ENCODE assay signal across 21 cellular contexts in genomic region chr1:32194984-32195383, GRCh38. TPM values are rescaled to one million over a fixed set of nuclear protein-coding genes. Genes with fewer than 3 reads are reported as not detected.
DNase-seq lines count a peak whose midpoint lies in the region; ATAC-seq, FAIRE-seq and TF ChIP-seq lines count a peak whose summit lies in the region.
"Had no signal": no experiment of that assay in that cellular context is flagged by ENCODE, and none has a peak within 500 bp of the region (broad histone marks: within the 10 kb centered on the region; RNA-seq: fewer than 3 reads in every experiment).

No MANE protein-coding gene starts in this region.

- H3K27ac Mint-ChIP-seq in activated CD8-positive, alpha-beta memory T cell treated with anti-CD3 and anti-CD28 coated beads, Interleukin-2, amount 10 ng/mL, durations not matched to agents 7 days and 5 days, result peak overlapping the region; percentile 17
- H3K27ac Mint-ChIP-seq in stimulated activated naive B cell treated with anti-CD40 and anti-IgM and Interleukin-4, amounts not matched to agents 10 μg/mL and 1 μg/mL and 100 μg/mL, for 72 hours, result peak overlapping the region; percentile 73
- H3K27ac Mint-ChIP-seq: GM23338 had no signal

- H3K4me1 ChIP-seq in GM12878 (ENCODE audit: control insufficient read depth, insufficient read depth, low read length), result peaks cover 8% of the 10 kb centered on the region

- H3K4me3 Mint-ChIP-seq in activated CD8-positive, alpha-beta memory T cell treated with anti-CD3 and anti-CD28 coated beads, Interleukin-2, amount 10 ng/mL, durations not matched to agents 7 days and 5 days, result no peak overlapping the region
- H3K4me3 Mint-ChIP-seq in stimulated activated naive B cell treated with anti-CD40 and anti-IgM and Interleukin-4, amounts not matched to agents 10 μg/mL and 1 μg/mL and 100 μg/mL, for 72 hours, result no peak overlapping the region
- H3K4me3 Mint-ChIP-seq: GM23338 had no signal

- no peak for DNase-seq in activated CD8-positive, alpha-beta memory T cell treated with anti-CD3 and anti-CD28 coated beads, Interleukin-2, amount 10 ng/mL, durations not matched to agents 7 days and 5 days
- no peak for DNase-seq in activated CD8-positive, alpha-beta memory T cell treated with anti-CD3 and anti-CD28 coated beads, Interleukin-2, amount 50 U/mL, for 48 hours
- DNase-seq in H7 (peak; percentile 22), GM12878 (ENCODE audit: low read depth, low spot score) (no peak), AML-193 (lab: John Stamatoyannopoulos, UW) (no peak)
- no peak for DNase-seq in stimulated activated naive B cell treated with anti-CD40 and anti-IgM and Interleukin-4, amounts not matched to agents 10 μg/mL and 1 μg/mL and 100 μg/mL, for 72 hours
- DNase-seq: KBM-7, NCI-H1105 treated with DMSO at 0.1 percent for 48 hours, NCI-H1694, NCI-H2081 treated with DMSO at 0.1 percent for 48 hours, NCI-H446 treated with DMSO at 0.1 percent for 48 hours, NCI-H69, Right ventricle myocardium superior had no signal

- intact Hi-C loops in GM12878 (cut with micrococcal nuclease; ENCODE audit: unreplicated experiment), result no loop called here

- H3K9ac ChIP-seq in GM12878 (ENCODE audit: control insufficient read depth, insufficient read depth, low read length), result no peak overlapping the region

- H3K4me3 ChIP-seq in H7 (ENCODE audit: insufficient read depth, low read depth, low read length) (no peak overlapping the region), GM12878 (no peak overlapping the region)
- H3K4me3 ChIP-seq: GM23338, SK-N-MC had no signal

- BruUV-seq in GM12878 (replicated peaks; lab: Mats Ljungman, UMichigan), result no TSS peak

- in situ Hi-C loops in GM12878 (cut with MboI), result no loop called here

- no peak overlapping the region for H3K27ac ChIP-seq in GM12878 (ENCODE audit: control insufficient read depth, insufficient read depth)
- H3K27ac ChIP-seq: C4-2B, SK-N-MC had no signal

- SMC1A ChIA-PET in GM12878 (lab: Charles Lee; ENCODE audit: uncharacterized antibody, unreplicated experiment), result no interaction called here

- POLR2A ChIA-PET in GM12878 (lab: Charles Lee), result no interaction called here

- H3K36me3 ChIP-seq in H7 (replicated peaks; ENCODE audit: control insufficient read depth, insufficient read depth, low read length), result peaks cover 57% of the 10 kb centered on the region
- H3K36me3 ChIP-seq in GM12878 (ENCODE audit: control insufficient read depth in 2 of 2, insufficient read depth in 2 of 2, low read length in 1 of 2), result peaks cover 49 to 56% of the 10 kb centered on the region in 2 experiments

- peaks cover 68% of the 10 kb centered on the region for H3K4me1 Mint-ChIP-seq in activated CD8-positive, alpha-beta memory T cell treated with anti-CD3 and anti-CD28 coated beads, Interleukin-2, amount 10 ng/mL, durations not matched to agents 7 days and 5 days
- peaks cover 31 to 39% of the 10 kb centered on the region in 2 donors for H3K4me1 Mint-ChIP-seq in stimulated activated naive B cell treated with anti-CD40 and anti-IgM and Interleukin-4, amounts not matched to agents 10 μg/mL and 1 μg/mL and 100 μg/mL, for 72 hours

- H3K27me3 ChIP-seq in H7 (ENCODE audit: control insufficient read depth, insufficient read depth, low read length) (no peaks in the 10 kb centered on the region), GM12878 (replicated peaks in 1 of 2; ENCODE audit: control insufficient read depth in 2 of 2, insufficient read depth in 2 of 2, low read length in 1 of 2) (no peaks in the 10 kb centered on the region)

- H4K20me1 ChIP-seq in GM12878 (ENCODE audit: control insufficient read depth, insufficient read depth), result no peaks in the 10 kb centered on the region

- peaks cover 63% of the 10 kb centered on the region for H3K36me3 Mint-ChIP-seq in activated CD8-positive, alpha-beta memory T cell treated with anti-CD3 and anti-CD28 coated beads, Interleukin-2, amount 10 ng/mL, durations not matched to agents 7 days and 5 days
- peaks cover 55 to 67% of the 10 kb centered on the region in 2 donors for H3K36me3 Mint-ChIP-seq in stimulated activated naive B cell treated with anti-CD40 and anti-IgM and Interleukin-4, amounts not matched to agents 10 μg/mL and 1 μg/mL and 100 μg/mL, for 72 hours

- H3K9me3 ChIP-seq in GM12878 (replicated peaks; ENCODE audit: control insufficient read depth, insufficient read depth, low read length), result no peaks in the 10 kb centered on the region

- 97% methylated on average over 6 of the region's 6 CpGs for WGBS in GM12878 (ENCODE audit: insufficient coverage, insufficient replicate concordance, low lambda C conversion rate, missing lambda C conversion rate)

- no peak for TF ChIP-seq CTCF in GM12878 (IDR thresholded peaks at IDR 0.05 in 2 of 3, conservative IDR thresholded peaks at IDR 0.05 in 1 of 3; ENCODE audit: control insufficient read depth in 2 of 3, extremely low read depth in 1 of 3, insufficient read depth in 1 of 3, low read depth in 3 of 3, low read length in 3 of 3)

- no peak for FAIRE-seq in GM12878 (lab: Jason Lieb, UNC)
- FAIRE-seq: A204.1, D721Med, RCC 7860 had no signal

- no peaks in the 10 kb centered on the region for H3K27me3 Mint-ChIP-seq in activated CD8-positive, alpha-beta memory T cell treated with anti-CD3 and anti-CD28 coated beads, Interleukin-2, amount 10 ng/mL, durations not matched to agents 7 days and 5 days
- no peaks in the 10 kb centered on the region for H3K27me3 Mint-ChIP-seq in stimulated activated naive B cell treated with anti-CD40 and anti-IgM and Interleukin-4, amounts not matched to agents 10 μg/mL and 1 μg/mL and 100 μg/mL, for 72 hours

- no peaks in the 10 kb centered on the region for H3K9me3 Mint-ChIP-seq in activated CD8-positive, alpha-beta memory T cell treated with anti-CD3 and anti-CD28 coated beads, Interleukin-2, amount 10 ng/mL, durations not matched to agents 7 days and 5 days (ENCODE audit: low read depth)
- no peaks in the 10 kb centered on the region for H3K9me3 Mint-ChIP-seq in stimulated activated naive B cell treated with anti-CD40 and anti-IgM and Interleukin-4, amounts not matched to agents 10 μg/mL and 1 μg/mL and 100 μg/mL, for 72 hours
- H3K9me3 Mint-ChIP-seq: GM23338 had no signal

- RAD21 ChIA-PET in GM12878 (lab: Charles Lee; ENCODE audit: unreplicated experiment), result no interaction called here

- H3K4me2 ChIP-seq in GM12878 (ENCODE audit: control insufficient read depth, insufficient read depth), result no peak overlapping the region
- H3K4me2 ChIP-seq: GM23338 had no signal

- no peak for TF ChIP-seq EP300 in GM12878 (IDR thresholded peaks at IDR 0.05; ENCODE audit: borderline replicate concordance in 1 of 2, control insufficient read depth in 1 of 2, low read depth in 2 of 2, low read length in 2 of 2)

- no peak for ATAC-seq in activated CD8-positive, alpha-beta memory T cell treated with anti-CD3 and anti-CD28 coated beads, Interleukin-2, amount 10 ng/mL, durations not matched to agents 7 days and 5 days
- ATAC-seq in GM12878, result no peak
- no peak for ATAC-seq in stimulated activated naive B cell treated with anti-CD40 and anti-IgM and Interleukin-4, amounts not matched to agents 10 μg/mL and 1 μg/mL and 100 μg/mL, for 72 hours (replicated peaks)
- ATAC-seq in GM18873 (IDR thresholded peaks at IDR 0.05; ENCODE audit: low FRiP score, unreplicated experiment), result no peak
- ATAC-seq: GM23338, HCT116 had no signal

- TF ChIP-seq POLR2A in GM12878 (IDR thresholded peaks at IDR 0.05; ENCODE audit: low read depth, low read length), result 0 out of 2 replicates have a peak, but pooled peaks have one; percentile 29

- TF ChIP-seq RAD21 in GM12878 (IDR thresholded peaks at IDR 0.05; ENCODE audit: insufficient read depth, low read depth, low read length), result no peak

- CTCF ChIA-PET in activated CD8-positive, alpha-beta memory T cell treated with anti-CD3 and anti-CD28 coated beads, Interleukin-2, amount 10 ng/mL, durations not matched to agents 7 days and 5 days (lab: Charles Lee), result interaction anchor here (0.8 to 1.7 kb wide), 7 partner anchors 9 to 97 kb away, joined by 3 to 6 read pairs (median 3); partner anchors contain the start of genes HDAC1, IQCC and TXLNA
- CTCF ChIA-PET in GM12878 (lab: Yijun Ruan, JAX), result no interaction called here

- H3K79me2 ChIP-seq in GM12878 (ENCODE audit: control insufficient read depth, insufficient read depth, low read length), result no peaks in the 10 kb centered on the region; the same call in none of the 2 replicates

- H2AFZ ChIP-seq in GM12878 (ENCODE audit: control insufficient read depth, low read depth, low read length), result no peak overlapping the region
- H2AFZ ChIP-seq: GM23338 had no signal

RNA-seq across cellular contexts. Expression of gene CCDC28B, which starts 5.4 kb away (rescaled TPM):
- 10 to 100 TPM; 33.0 to 43.3 TPM for total RNA-seq in activated CD8-positive, alpha-beta memory T cell treated with anti-CD3 and anti-CD28 coated beads, Interleukin-2, amount 10 ng/mL, durations not matched to agents 7 days and 5 days
- 56.0 and 57.8 TPM in 2 replicates for total RNA-seq in H7 (2014; rRNA removed; shearing (Covaris generic))
- 43.6 and 44.7 TPM in 2 replicates for total RNA-seq in GM12878 (2013; cell fraction: nucleolus; rRNA removed)
- total RNA-seq in GM12878 (2014; rRNA removed) (95.9 and 101 TPM in 2 replicates), GM12878 (2014; rRNA removed; fragmentation: Illumina TruSeq; extraction: Trizol) (57.3 and 66.2 TPM in 2 replicates), GM12878 (2021) (87.1 and 89.7 TPM in 2 replicates)
- 25.9 TPM for polyA plus RNA-seq in GM12878 (2011; ENCODE audit: low read depth)
- polyA plus RNA-seq in GM12878 (2011; rRNA removed) (66.2 and 91.5 TPM in 2 replicates), GM12878 (2014; fragmentation: Illumina TruSeq; extraction: Trizol) (14.2 and 48.9 TPM in 2 replicates), GM12878 (2014; fragmentation: Nextera tagmentation; extraction: Ambion mirVana) (10 to 100 TPM; 10.5 to 29.8 TPM), GM12878 (2014; rRNA removed) (102 and 111 TPM in 2 replicates), GM12878 (2016; fragmentation: Nextera tagmentation; extraction: Ambion mirVana) (100 to 1,000 TPM; 127 to 135 TPM)
- polyA plus RNA-seq in GM12878 (2011; cell fraction: cytosol; rRNA removed), result 150 and 206 TPM in 2 replicates
- 89.4 and 110 TPM in 2 replicates for polyA plus RNA-seq in GM12878 (2011; cell fraction: nucleus; rRNA removed)
- polyA plus RNA-seq in GM12878 (2012), result 67.5 and 79.9 TPM in 2 replicates
- polyA minus RNA-seq in GM12878 (2011; rRNA and poly(A)+ RNA removed), result 32.7 and 85.5 TPM in 2 replicates
- polyA minus RNA-seq in GM12878 (2011; cell fraction: cytosol; rRNA and poly(A)+ RNA removed), result 30.9 and 31.1 TPM in 2 replicates
- polyA minus RNA-seq in GM12878 (2011; cell fraction: nucleus; rRNA and poly(A)+ RNA removed), result 16.8 and 33.4 TPM in 2 replicates

RNA-seq across cellular contexts. Expression of gene IQCC, which starts 10.5 kb away (rescaled TPM):
- total RNA-seq in activated CD8-positive, alpha-beta memory T cell treated with anti-CD3 and anti-CD28 coated beads, Interleukin-2, amount 10 ng/mL, durations not matched to agents 7 days and 5 days, result 1 to 10 TPM; 5.4 to 7.2 TPM
- total RNA-seq in H7 (2014; rRNA removed; shearing (Covaris generic)), result 8.3 and 8.7 TPM in 2 replicates
- total RNA-seq in GM12878 (2013; cell fraction: nucleolus; rRNA removed), result 7.0 and 8.8 TPM in 2 replicates
- total RNA-seq in GM12878 (2014; rRNA removed) (5.1 and 5.2 TPM in 2 replicates), GM12878 (2014; rRNA removed; fragmentation: Illumina TruSeq; extraction: Trizol) (5.3 and 5.6 TPM in 2 replicates), GM12878 (2021) (2.9 and 3.3 TPM in 2 replicates)
- polyA plus RNA-seq in GM12878 (2011; ENCODE audit: low read depth), result 1.0 TPM
- polyA plus RNA-seq in GM12878 (2011; rRNA removed) (3.1 and 4.1 TPM in 2 replicates), GM12878 (2014; fragmentation: Illumina TruSeq; extraction: Trizol) (6.8 and 7.5 TPM in 2 replicates), GM12878 (2014; fragmentation: Nextera tagmentation; extraction: Ambion mirVana) (1 to 10 TPM; 2.1 to 3.8 TPM), GM12878 (2014; rRNA removed) (5.5 and 6.4 TPM in 2 replicates), GM12878 (2016; fragmentation: Nextera tagmentation; extraction: Ambion mirVana) (1 to 10 TPM; 4.8 to 5.1 TPM)
- 3.7 and 5.7 TPM in 2 replicates for polyA plus RNA-seq in GM12878 (2011; cell fraction: cytosol; rRNA removed)
- 6.7 and 8.0 TPM in 2 replicates for polyA plus RNA-seq in GM12878 (2011; cell fraction: nucleus; rRNA removed)
- polyA plus RNA-seq in GM12878 (2012), result 2.3 and 2.4 TPM in 2 replicates
- 3.1 and 5.3 TPM in 2 replicates for polyA minus RNA-seq in GM12878 (2011; rRNA and poly(A)+ RNA removed)
- 1.1 and 1.6 TPM in 2 replicates for polyA minus RNA-seq in GM12878 (2011; cell fraction: cytosol; rRNA and poly(A)+ RNA removed)
- 4.1 and 6.5 TPM in 2 replicates for polyA minus RNA-seq in GM12878 (2011; cell fraction: nucleus; rRNA and poly(A)+ RNA removed)

RNA-seq across cellular contexts. Expression of gene DCDC2B, which starts 13.9 kb away (rescaled TPM):
- under 1 TPM in 1 of 2 experiments, not detected in 1; 0.16 TPM for total RNA-seq in activated CD8-positive, alpha-beta memory T cell treated with anti-CD3 and anti-CD28 coated beads, Interleukin-2, amount 10 ng/mL, durations not matched to agents 7 days and 5 days
- total RNA-seq in H7 (2014; rRNA removed; shearing (Covaris generic)), result not detected in 2 replicates
- not detected in 2 replicates for total RNA-seq in GM12878 (2013; cell fraction: nucleolus; rRNA removed)
- total RNA-seq in GM12878 (2014; rRNA removed) (not detected in 2 replicates), GM12878 (2014; rRNA removed; fragmentation: Illumina TruSeq; extraction: Trizol) (not detected in 2 replicates), GM12878 (2021) (0.13 and 0.15 TPM in 2 replicates)
- not detected for polyA plus RNA-seq in GM12878 (2011; ENCODE audit: low read depth)
- polyA plus RNA-seq in GM12878 (2011; rRNA removed) (not detected in 2 replicates), GM12878 (2014; fragmentation: Illumina TruSeq; extraction: Trizol) (not detected in 2 replicates), GM12878 (2014; fragmentation: Nextera tagmentation; extraction: Ambion mirVana) (not detected), GM12878 (2014; rRNA removed) (not detected in 2 replicates), GM12878 (2016; fragmentation: Nextera tagmentation; extraction: Ambion mirVana) (under 1 TPM; 0.12 to 0.21 TPM)
- polyA plus RNA-seq in GM12878 (2011; cell fraction: cytosol; rRNA removed), result not detected in 2 replicates
- 0.18 and 0.25 TPM in 2 replicates for polyA plus RNA-seq in GM12878 (2011; cell fraction: nucleus; rRNA removed)
- polyA plus RNA-seq in GM12878 (2012), result 0.14 and 0.17 TPM in 2 replicates
- polyA minus RNA-seq in GM12878 (2011; rRNA and poly(A)+ RNA removed), result not detected in 2 replicates
- polyA minus RNA-seq in GM12878 (2011; cell fraction: cytosol; rRNA and poly(A)+ RNA removed), result not detected in 2 replicates
- 0.19 TPM in 1 of 2 replicates, not detected in the other for polyA minus RNA-seq in GM12878 (2011; cell fraction: nucleus; rRNA and poly(A)+ RNA removed)
- total RNA-seq: GM23338, Right ventricle myocardium superior had no signal

RNA-seq across cellular contexts. Expression of gene TXLNA, which starts 15.5 kb away (rescaled TPM):
- total RNA-seq in activated CD8-positive, alpha-beta memory T cell treated with anti-CD3 and anti-CD28 coated beads, Interleukin-2, amount 10 ng/mL, durations not matched to agents 7 days and 5 days, result 100 to 1,000 TPM in 1 of 2 experiments, 10 to 100 TPM in 1; 85.8 to 104 TPM
- 70.2 and 77.3 TPM in 2 replicates for total RNA-seq in H7 (2014; rRNA removed; shearing (Covaris generic))
- 39.8 and 42.3 TPM in 2 replicates for total RNA-seq in GM12878 (2013; cell fraction: nucleolus; rRNA removed)
- total RNA-seq in GM12878 (2014; rRNA removed) (63.3 and 64.6 TPM in 2 replicates), GM12878 (2014; rRNA removed; fragmentation: Illumina TruSeq; extraction: Trizol) (45.3 and 47.2 TPM in 2 replicates), GM12878 (2021) (66.5 and 71.3 TPM in 2 replicates)
- polyA plus RNA-seq in GM12878 (2011; ENCODE audit: low read depth), result 24.7 TPM
- polyA plus RNA-seq in GM12878 (2011; rRNA removed) (31.5 and 42.0 TPM in 2 replicates), GM12878 (2014; fragmentation: Illumina TruSeq; extraction: Trizol) (41.1 and 45.0 TPM in 2 replicates), GM12878 (2014; fragmentation: Nextera tagmentation; extraction: Ambion mirVana) (10 to 100 TPM in 1 of 2 experiments, 1 to 10 TPM in 1; 7.2 to 10.3 TPM), GM12878 (2014; rRNA removed) (48.6 and 52.7 TPM in 2 replicates), GM12878 (2016; fragmentation: Nextera tagmentation; extraction: Ambion mirVana) (10 to 100 TPM; 86.1 to 93.7 TPM)
- 48.2 and 50.1 TPM in 2 replicates for polyA plus RNA-seq in GM12878 (2011; cell fraction: cytosol; rRNA removed)
- polyA plus RNA-seq in GM12878 (2011; cell fraction: nucleus; rRNA removed), result 67.5 and 72.7 TPM in 2 replicates
- 27.1 and 30.3 TPM in 2 replicates for polyA plus RNA-seq in GM12878 (2012)
- 45.5 and 46.1 TPM in 2 replicates for polyA minus RNA-seq in GM12878 (2011; rRNA and poly(A)+ RNA removed)
- 18.7 and 23.4 TPM in 2 replicates for polyA minus RNA-seq in GM12878 (2011; cell fraction: cytosol; rRNA and poly(A)+ RNA removed)
- polyA minus RNA-seq in GM12878 (2011; cell fraction: nucleus; rRNA and poly(A)+ RNA removed), result 10.3 and 16.9 TPM in 2 replicates

RNA-seq across cellular contexts. Expression of gene TMEM234, which starts 27.2 kb away (rescaled TPM):
- total RNA-seq in activated CD8-positive, alpha-beta memory T cell treated with anti-CD3 and anti-CD28 coated beads, Interleukin-2, amount 10 ng/mL, durations not matched to agents 7 days and 5 days, result 10 to 100 TPM; 11.7 to 12.3 TPM
- total RNA-seq in H7 (2014; rRNA removed; shearing (Covaris generic)), result 11.8 and 16.3 TPM in 2 replicates
- 45.3 and 48.5 TPM in 2 replicates for total RNA-seq in GM12878 (2013; cell fraction: nucleolus; rRNA removed)
- 8.1 and 8.8 TPM in 2 replicates for total RNA-seq in GM12878 (2014; rRNA removed)
- total RNA-seq in GM12878 (2014; rRNA removed; fragmentation: Illumina TruSeq; extraction: Trizol), result 4.8 and 5.2 TPM in 2 replicates
- 6.2 and 10.9 TPM in 2 replicates for total RNA-seq in GM12878 (2021)
- 6.0 TPM for polyA plus RNA-seq in GM12878 (2011; ENCODE audit: low read depth)
- 3.8 and 5.1 TPM in 2 replicates for polyA plus RNA-seq in GM12878 (2011; rRNA removed)
- polyA plus RNA-seq in GM12878 (2011; cell fraction: cytosol; rRNA removed), result 5.5 and 6.8 TPM in 2 replicates
- 41.0 and 47.4 TPM in 2 replicates for polyA plus RNA-seq in GM12878 (2011; cell fraction: nucleus; rRNA removed)
- polyA plus RNA-seq in GM12878 (2012), result 9.3 and 10.1 TPM in 2 replicates
- polyA plus RNA-seq in GM12878 (2014; fragmentation: Illumina TruSeq; extraction: Trizol), result 4.5 and 6.0 TPM in 2 replicates
- polyA plus RNA-seq in GM12878 (2014; fragmentation: Nextera tagmentation; extraction: Ambion mirVana), result 1 to 10 TPM; 2.9 to 4.5 TPM
- 6.8 and 10.7 TPM in 2 replicates for polyA plus RNA-seq in GM12878 (2014; rRNA removed)
- polyA plus RNA-seq in GM12878 (2016; fragmentation: Nextera tagmentation; extraction: Ambion mirVana), result 1 to 10 TPM; 8.6 TPM
- 12.0 and 17.4 TPM in 2 replicates for polyA minus RNA-seq in GM12878 (2011; rRNA and poly(A)+ RNA removed)
- 3.2 and 5.1 TPM in 2 replicates for polyA minus RNA-seq in GM12878 (2011; cell fraction: cytosol; rRNA and poly(A)+ RNA removed)
- polyA minus RNA-seq in GM12878 (2011; cell fraction: nucleus; rRNA and poly(A)+ RNA removed), result 14.7 and 19.6 TPM in 2 replicates
